30 cellular contexts compared by ENCODE assay signal in the genomic region with DNA sequence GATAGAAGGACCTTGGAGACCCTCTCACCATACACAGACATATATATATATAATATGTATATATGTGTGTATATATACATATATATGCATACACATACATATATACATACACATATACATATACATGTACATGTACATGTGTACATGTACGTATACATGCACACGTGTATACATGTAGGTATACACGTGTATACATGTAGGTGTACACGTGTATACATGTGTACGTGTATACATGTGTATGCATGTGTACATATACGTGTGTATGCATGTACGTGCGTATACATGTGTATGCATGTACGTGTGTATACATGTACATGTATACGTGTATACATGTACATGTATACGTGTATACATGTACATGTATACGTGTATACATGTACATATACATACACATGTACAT. TPM values are rescaled to one million over a fixed set of nuclear protein-coding genes. Genes with fewer than 3 reads are reported as not detected.
"Had no signal": no experiment of that assay in that cellular context is flagged by ENCODE, and none has a peak within 500 bp of the region (broad histone marks: within the 10 kb centered on the region; RNA-seq: fewer than 3 reads in every experiment).

No MANE protein-coding gene starts in this region.

- FAIRE-seq: islet of Langerhans, keratinocyte had no signal

- H3K27ac ChIP-seq: colonic mucosa, dorsolateral prefrontal cortex, epithelial cell of prostate, esophagus squamous epithelium, gastrocnemius medialis, heart right ventricle, hepatocyte, left lung, lower lobe of right lung had no signal

- H2AFZ ChIP-seq: hepatocyte had no signal

- DNase-seq: colonic mucosa; cortex of kidney; dorsolateral prefrontal cortex; effector CD4-positive, alpha-beta T cell; effector memory CD4-positive, alpha-beta T cell; erythroblast; esophagus squamous epithelium; foreskin fibroblast; foreskin melanocyte; gastrocnemius medialis; glutamatergic neuron; head of caudate nucleus; heart right ventricle; left cardiac atrium; left lung; left ventricle myocardium superior; lower lobe of right lung; mesenchymal stem cell; mucosa of descending colon; naive B cell had no signal

- H3K9me3 ChIP-seq: colonic mucosa, esophagus squamous epithelium, gastrocnemius medialis, left lung, lower lobe of right lung, mucosa of descending colon had no signal

- H3K4me2 ChIP-seq: hepatocyte had no signal

- ATAC-seq: esophagus mucosa, gastrocnemius medialis, heart right ventricle, left cardiac atrium, left lung, left ventricle myocardium superior, lower lobe of right lung, mucosa of descending colon had no signal

- H3K27me3 ChIP-seq: colonic mucosa, dorsolateral prefrontal cortex, esophagus squamous epithelium, gastrocnemius medialis, heart right ventricle, hepatocyte, left lung had no signal

- H3K4me3 ChIP-seq: colonic mucosa, dorsolateral prefrontal cortex, esophagus squamous epithelium, gastrocnemius medialis, heart right ventricle, hepatocyte, left lung, lower lobe of right lung, mucosa of descending colon had no signal

- H3K79me2 ChIP-seq: hepatocyte had no signal

- H3K4me1 ChIP-seq: colonic mucosa, esophagus squamous epithelium, gastrocnemius medialis, heart right ventricle, left lung, lower lobe of right lung had no signal

- H3K36me3 ChIP-seq: colonic mucosa, esophagus squamous epithelium, gastrocnemius medialis, heart right ventricle, left lung, lower lobe of right lung had no signal

RNA-seq across cellular contexts. Expression of a gene that starts 54.5 kb away (rescaled TPM):
- total RNA-seq: chondrocyte, esophagus mucosa, gastrocnemius medialis, glomerular endothelial cell, lung microvascular endothelial cell, mesenteric fat pad, myocyte had no signal
- polyA plus RNA-seq: heart right ventricle, keratinocyte had no signal
